10 cellular contexts compared by ENCODE assay signal in genomic region chr6:112087916-112088315, GRCh38. TPM values are rescaled to one million over a fixed set of nuclear protein-coding genes. Genes with fewer than 3 reads are reported as not detected.
DNase-seq lines count a peak whose midpoint lies in the region; ATAC-seq and TF ChIP-seq lines count a peak whose summit lies in the region.
"Had no signal": no experiment of that assay in that cellular context is flagged by ENCODE, and none has a peak within 500 bp of the region (broad histone marks: within the 10 kb centered on the region; RNA-seq: fewer than 3 reads in every experiment).

No MANE protein-coding gene starts in this region.

- ATAC-seq in HG03457 (IDR thresholded peaks at IDR 0.05; ENCODE audit: unreplicated experiment): no peak
- ATAC-seq in HG03159 (IDR thresholded peaks at IDR 0.05; ENCODE audit: unreplicated experiment): no peak
- ATAC-seq in GM21723 (IDR thresholded peaks at IDR 0.05; ENCODE audit: unreplicated experiment): no peak

- TF ChIP-seq CTCF in AG04449 (IDR thresholded peaks at IDR 0.05; ENCODE audit: insufficient read depth, low read length, missing control alignments) (no peak), colonic mucosa (IDR thresholded peaks at IDR 0.05) (no peak)

- H3K4me3 ChIP-seq in AG04449 (ENCODE audit: low read depth, low read length) (peak overlapping the region; percentile 85), HUES64 (ENCODE audit: low read length) (peak overlapping the region; percentile 93), colonic mucosa (peak overlapping the region; percentile 79), mucosa of stomach (ENCODE audit: low read length) (peak overlapping the region; percentile 73)

- H3K27me3 ChIP-seq in HUES64 (ENCODE audit: insufficient read depth, low read length): peaks cover 11% of the 10 kb centered on the region; the same call in 1 of the 2 replicates
- H3K27me3 ChIP-seq in colonic mucosa: no peaks in the 10 kb centered on the region
- no peaks in the 10 kb centered on the region for H3K27me3 ChIP-seq in mucosa of stomach (ENCODE audit: control insufficient read depth, insufficient read depth, low read length)

- intact Hi-C loops in colonic mucosa (cut with DNase I): loop anchor here (5.0 kb wide), 1 partner anchor 74 kb away; no protein-coding TSS in a partner anchor

- H3K36me3 ChIP-seq in HUES64 (ENCODE audit: insufficient read depth, low read length) (peaks cover 21% of the 10 kb centered on the region), colonic mucosa (no peaks in the 10 kb centered on the region), mucosa of stomach (ENCODE audit: control insufficient read depth, insufficient read depth, low read length) (no peaks in the 10 kb centered on the region)

- H3K27ac ChIP-seq in HUES64 (ENCODE audit: low read depth, low read length): no peak overlapping the region
- H3K27ac ChIP-seq in colonic mucosa: peak overlapping the region; percentile 66

- no peaks in the 10 kb centered on the region for H3K9me3 ChIP-seq in HUES64 (ENCODE audit: insufficient read depth, low read depth, low read length)
- no peaks in the 10 kb centered on the region for H3K9me3 ChIP-seq in colonic mucosa
- no peaks in the 10 kb centered on the region for H3K9me3 ChIP-seq in mucosa of stomach (ENCODE audit: control insufficient read depth, low read length)

- CTCF ChIA-PET in AG04449 (lab: Yijun Ruan, JAX): interaction anchor here (1.0 to 4.5 kb wide), 15 partner anchors 10 to 378 kb away, joined by 3 to 126 read pairs (median 7); no protein-coding TSS in a partner anchor

- no peak for DNase-seq in AG04449 (ENCODE audit: low read depth, low spot score)
- no peak for DNase-seq in colonic mucosa
- no peak for DNase-seq in activated effector memory CD4-positive, alpha-beta T cell treated with Interleukin-2 at 50 U/mL for 16 hours

- WGBS in HUES64: 44% methylated on average over 7 of the region's 7 CpGs

- H3K4me1 ChIP-seq in HUES64 (ENCODE audit: insufficient read depth, low read length): peaks cover 7% of the 10 kb centered on the region; the same call in 1 of the 2 replicates
- no peaks in the 10 kb centered on the region for H3K4me1 ChIP-seq in colonic mucosa
- H3K4me1 ChIP-seq in mucosa of stomach (ENCODE audit: control insufficient read depth, insufficient read depth, low read length): peaks cover 4% of the 10 kb centered on the region

- H3K9ac ChIP-seq in HUES64 (ENCODE audit: low read depth, low read length) (peak overlapping the region; percentile 56), colonic mucosa (ENCODE audit: low read depth in 2 of 2, low read length in 2 of 2) (peak overlapping the region; percentile 47 to 91), mucosa of stomach (ENCODE audit: low read length) (peak overlapping the region; percentile 82)

- POLR2A ChIA-PET in AG04449 (lab: Yijun Ruan, JAX): interaction anchor here (0.7 to 0.9 kb wide), 2 partner anchors 13 to 55 kb away, joined by 3 read pairs; no protein-coding TSS in a partner anchor

RNA-seq across cellular contexts. Expression of gene FAM229B, which starts 0.5 kb away (rescaled TPM):
- 11.4 TPM for polyA plus RNA-seq in HUES64 (2013, experiment 1 of 2)
- 16.9 TPM for polyA plus RNA-seq in HUES64 (2013, experiment 2 of 2)
- 1 to 10 TPM; 1.3 to 4.9 TPM for total RNA-seq in colonic mucosa

RNA-seq across cellular contexts. Expression of gene TUBE1, which starts 0.6 kb away (rescaled TPM):
- polyA plus RNA-seq in HUES64 (2013, experiment 1 of 2): 8.8 TPM
- polyA plus RNA-seq in HUES64 (2013, experiment 2 of 2): 12.4 TPM
- 10 to 100 TPM in 1 of 2 donors, 1 to 10 TPM in 1; 7.1 to 14.9 TPM for total RNA-seq in colonic mucosa

RNA-seq across cellular contexts. Expression of gene CCN6, which starts 34.0 kb away (rescaled TPM):
- polyA plus RNA-seq in HUES64 (2013, experiment 1 of 2): not detected
- polyA plus RNA-seq in HUES64 (2013, experiment 2 of 2): not detected
- not detected for total RNA-seq in colonic mucosa
- total RNA-seq: myocyte, subcutaneous adipose tissue had no signal
